Comparison of ENCODE assay signal across 16 cellular contexts in genomic region chr2:95305341-95306058, GRCh38. TPM values are rescaled to one million over a fixed set of nuclear protein-coding genes. Genes with fewer than 3 reads are reported as not detected.
A peak's percentile ranks its signal among the peaks of the same experiment; 100 is the strongest.
DNase-seq lines count a peak whose midpoint lies in the region; ATAC-seq and TF ChIP-seq lines count a peak whose summit lies in the region.
"Had no signal": no experiment of that assay in that cellular context is flagged by ENCODE, and none has a peak within 500 bp of the region (broad histone marks: within the 10 kb centered on the region; RNA-seq: fewer than 3 reads in every experiment).

No MANE protein-coding gene starts in this region.

- H3K9me3 ChIP-seq in MG63 (no peaks in the 10 kb centered on the region), body of pancreas (no peaks in the 10 kb centered on the region), heart right ventricle (no peaks in the 10 kb centered on the region)

- peaks cover 34% of the 10 kb centered on the region for H3K4me1 ChIP-seq in body of pancreas
- no peaks in the 10 kb centered on the region for H3K4me1 ChIP-seq in heart right ventricle

- intact Hi-C loops in body of pancreas (cut with DNase I) = no loop called here
- intact Hi-C loops in heart right ventricle (cut with DNase I) = no loop called here
- intact Hi-C loops in sciatic nerve (cut with DNase I) = no loop called here

- TF ChIP-seq POLR2A in body of pancreas (IDR thresholded peaks at IDR 0.05) = no peak

- H3K27me3 ChIP-seq in MG63 (no peaks in the 10 kb centered on the region), body of pancreas (no peaks in the 10 kb centered on the region), heart right ventricle (peaks cover 0 to 36% (median 7%) of the 10 kb centered on the region in 7 donors)

- peak; percentile 92 for ATAC-seq in body of pancreas
- peak; percentile 83 for ATAC-seq in left lobe of liver
- no peak for ATAC-seq in GM18870 (IDR thresholded peaks at IDR 0.05; ENCODE audit: unreplicated experiment)
- no peak for ATAC-seq in heart right ventricle
- ATAC-seq in sciatic nerve = no peak

- no peaks in the 10 kb centered on the region for H3K36me3 ChIP-seq in MG63
- no peaks in the 10 kb centered on the region for H3K36me3 ChIP-seq in body of pancreas (replicated peaks in 1 of 2; ENCODE audit: insufficient read depth in 1 of 2, low read depth in 2 of 2)
- H3K36me3 ChIP-seq in heart right ventricle = no peaks in the 10 kb centered on the region

- 14 to 19% methylated on average over 16 of the region's 16 CpGs for WGBS in body of pancreas, 2 donors
- 70 to 73% methylated on average over 16 of the region's 16 CpGs for WGBS in heart right ventricle, 2 donors

- H3K27ac ChIP-seq in 22Rv1 (peak overlapping the region; percentile 94), body of pancreas (peak overlapping the region; percentile 50 to 81 (median 74)), heart right ventricle (no peak overlapping the region)

- no peak for TF ChIP-seq CTCF in 22Rv1 (IDR thresholded peaks at IDR 0.05)
- no peak for TF ChIP-seq CTCF in body of pancreas (IDR thresholded peaks at IDR 0.05)
- TF ChIP-seq CTCF in heart right ventricle (IDR thresholded peaks at IDR 0.05) = no peak

- DNase-seq in MG63 (peak; percentile 91), body of pancreas (peak; percentile 76 to 89 (median 86)), left lobe of liver (ENCODE audit: low spot score) (peak; percentile 90), activated T-cell treated with anti-CD3 and anti-CD28 coated beads for 4 hours (no peak), heart right ventricle (no peak), sciatic nerve (ENCODE audit: low spot score) (no peak)
- DNase-seq: activated B cell treated with CpG ODN at 0.5 μM for 24 hours; activated T-cell treated with anti-CD3 and anti-CD28 coated beads, Interleukin-2, amount 50 U/mL, for 1 hour; amniotic stem cell; effector CD4-positive, alpha-beta T cell; IMR-90; mammary epithelial cell; NCI-H187; stimulated activated CD4-positive, alpha-beta T cell treated with anti-CD3 and anti-CD28 coated beads, Interleukin-1b, Interleukin-23, amount 100 ng/mL, for 48 hours had no signal

- H3K4me3 ChIP-seq in MG63 (no peak overlapping the region), body of pancreas (no peak overlapping the region), heart right ventricle (no peak overlapping the region)

RNA-seq across cellular contexts. Expression of gene KCNIP3, which starts 8.4 kb away (rescaled TPM):
- total RNA-seq in MG63 (2014; rRNA removed; shearing (Covaris generic); ENCODE audit: low replicate concordance) = 7.7 and 14.1 TPM in 2 replicates
- total RNA-seq in body of pancreas (1 to 10 TPM; 1.6 to 2.9 TPM), left lobe of liver (1.6 TPM), heart right ventricle (1 to 10 TPM; 2.1 to 8.0 (median 3.9) TPM), sciatic nerve (13.9 TPM)
- polyA plus RNA-seq in heart right ventricle = 1 to 10 TPM; 3.6 to 6.8 TPM
- total RNA-seq: activated B cell treated with CpG ODN at 0.5 μM for 24 hours had no signal

RNA-seq across cellular contexts. Expression of gene PROM2, which starts 31.3 kb away (rescaled TPM):
- total RNA-seq in MG63 (2014; rRNA removed; shearing (Covaris generic); ENCODE audit: low replicate concordance) = 2.0 and 2.3 TPM in 2 replicates
- total RNA-seq in body of pancreas (10 to 100 TPM; 17.6 to 31.6 TPM), left lobe of liver (1.1 TPM), heart right ventricle (1 to 10 TPM in 4 of 10 donors, under 1 TPM in 6; 0.32 to 2.5 (median 0.94) TPM), sciatic nerve (3.0 TPM)
- polyA plus RNA-seq in heart right ventricle = 1 to 10 TPM in 1 of 2 donors, under 1 TPM in 1; 0.72 to 3.4 TPM
- total RNA-seq: IMR-90 had no signal

Comparison
In these comparisons a context has a peak if more than half of its experiments do, and no peak if none do; other contexts are left out.
1. H3K27ac ChIP-seq: peak in 22Rv1 (single experiment) and body of pancreas (4 of 4); none in heart right ventricle (0 of 10).
2. DNase-seq: peak in MG63 (single experiment), body of pancreas (4 of 4) and left lobe of liver (single experiment); none in activated T-cell treated with anti-CD3 and anti-CD28 coated beads for 4 hours (single experiment), heart right ventricle (0 of 2) and sciatic nerve (single experiment).
3. ATAC-seq: peak in body of pancreas (single experiment) and left lobe of liver (single experiment); none in GM18870 (single experiment), heart right ventricle (0 of 8) and sciatic nerve (single experiment).